Comparison of ENCODE assay signal across 9 cellular contexts in genomic region chr20:32110727-32111126, GRCh38. TPM values are rescaled to one million over a fixed set of nuclear protein-coding genes. Genes with fewer than 3 reads are reported as not detected.
DNase-seq lines count a peak whose midpoint lies in the region; ATAC-seq and TF ChIP-seq lines count a peak whose summit lies in the region.
"Had no signal": no experiment of that assay in that cellular context is flagged by ENCODE, and none has a peak within 500 bp of the region (broad histone marks: within the 10 kb centered on the region; RNA-seq: fewer than 3 reads in every experiment).

No MANE protein-coding gene starts in this region.

- H3K27ac Mint-ChIP-seq in activated CD4-positive, alpha-beta memory T cell treated with anti-CD3 and anti-CD28 coated beads, Interleukin-2, amount 10 ng/mL, durations not matched to agents 7 days and 5 days = peak overlapping the region; percentile 99

- POLR2A ChIA-PET in activated CD4-positive, alpha-beta memory T cell treated with anti-CD3 and anti-CD28 coated beads, Interleukin-2, amount 10 ng/mL, durations not matched to agents 7 days and 5 days (lab: Charles Lee) = interaction anchor here (1.8 kb wide), 1 partner anchor 8 kb away, joined by 6 read pairs; no protein-coding TSS in a partner anchor

- no peaks in the 10 kb centered on the region for H3K4me1 ChIP-seq in iPS DF 6.9 (ENCODE audit: control insufficient read depth, insufficient read depth, low read length)
- peaks cover 13% of the 10 kb centered on the region for H3K4me1 ChIP-seq in smooth muscle cell (ENCODE audit: low read depth)

- H2AFZ ChIP-seq in smooth muscle cell (ENCODE audit: low read depth) = no peak overlapping the region

- no CpG with 5 or more reads among the region's 3 CpGs for WGBS in iPS DF 6.9 (ENCODE audit: insufficient coverage, insufficient read length)
- 86% methylated on average over 3 of the region's 3 CpGs for WGBS in smooth muscle cell (ENCODE audit: low lambda C conversion rate)

- peak overlapping the region; percentile 99 for H3K4me2 ChIP-seq in smooth muscle cell

- H3F3A ChIP-seq in smooth muscle cell (ENCODE audit: low read depth) = peaks cover 10% of the 10 kb centered on the region

- peak overlapping the region; percentile 99 for H3K4me3 ChIP-seq in HL-60 (replicated peaks; ENCODE audit: insufficient read depth, low read length)
- peak overlapping the region; percentile 57; the same call in 1 of the 2 replicates for H3K4me3 ChIP-seq in iPS DF 6.9 (ENCODE audit: low read length)
- peak overlapping the region; percentile 78 for H3K4me3 ChIP-seq in smooth muscle cell

- TF ChIP-seq CTCF in HL-60 (IDR thresholded peaks at IDR 0.05; ENCODE audit: insufficient read depth, low read length) (no peak), smooth muscle cell (IDR thresholded peaks at IDR 0.05; ENCODE audit: borderline replicate concordance, insufficient read depth, poor library complexity, severe bottlenecking) (no peak)

- H3K4me3 Mint-ChIP-seq in activated CD4-positive, alpha-beta memory T cell treated with anti-CD3 and anti-CD28 coated beads, Interleukin-2, amount 10 ng/mL, durations not matched to agents 7 days and 5 days = peak overlapping the region; percentile 99

- peaks cover 61% of the 10 kb centered on the region for H3K79me2 ChIP-seq in smooth muscle cell (ENCODE audit: low read depth)

- H3K27me3 ChIP-seq in HL-60 (ENCODE audit: insufficient read depth, poor library complexity, severe bottlenecking) = no peaks in the 10 kb centered on the region
- H3K27me3 ChIP-seq in iPS DF 6.9 (ENCODE audit: control insufficient read depth, insufficient read depth, low read length) = no peaks in the 10 kb centered on the region
- H3K27me3 ChIP-seq in smooth muscle cell (ENCODE audit: low read depth) = peaks cover 5% of the 10 kb centered on the region

- peaks cover 39% of the 10 kb centered on the region for H3K4me1 Mint-ChIP-seq in activated CD4-positive, alpha-beta memory T cell treated with anti-CD3 and anti-CD28 coated beads, Interleukin-2, amount 10 ng/mL, durations not matched to agents 7 days and 5 days

- H3K36me3 ChIP-seq in iPS DF 6.9 (ENCODE audit: control insufficient read depth, insufficient read depth, low read length) = no peaks in the 10 kb centered on the region
- H3K36me3 ChIP-seq in smooth muscle cell (ENCODE audit: low read depth) = no peaks in the 10 kb centered on the region

- CTCF ChIA-PET in activated CD4-positive, alpha-beta memory T cell treated with anti-CD3 and anti-CD28 coated beads, Interleukin-2, amount 10 ng/mL, durations not matched to agents 7 days and 5 days (lab: Charles Lee) = no interaction called here

- H4K20me1 ChIP-seq in smooth muscle cell (ENCODE audit: low read depth) = peaks cover 46% of the 10 kb centered on the region

- DNase-seq in HL-60 (ENCODE audit: low read depth in 1 of 2, low spot score in 1 of 2) = no peak
- no peak for DNase-seq in activated CD4-positive, alpha-beta memory T cell treated with anti-CD3 and anti-CD28 coated beads, Interleukin-2, amount 10 ng/mL, durations not matched to agents 7 days and 5 days
- DNase-seq in iPS DF 6.9 (ENCODE audit: low read depth, low spot score) = no peak
- no peak for DNase-seq in smooth muscle cell (lab: John Stamatoyannopoulos, UW; ENCODE audit: unreplicated experiment)
- no peak for DNase-seq in COLO668 (lab: John Stamatoyannopoulos, UW; ENCODE audit: unreplicated experiment)
- DNase-seq in activated CD8-positive, alpha-beta memory T cell treated with anti-CD3 and anti-CD28 coated beads, Interleukin-2, amount 50 U/mL, for 48 hours = no peak
- DNase-seq in stimulated activated CD4-positive, alpha-beta T cell treated with anti-CD3 and anti-CD28 coated beads, Interleukin-4, amount 100 ng/mL, for 4 hours = no peak

- peaks cover 2% of the 10 kb centered on the region for H3K9me3 Mint-ChIP-seq in activated CD4-positive, alpha-beta memory T cell treated with anti-CD3 and anti-CD28 coated beads, Interleukin-2, amount 10 ng/mL, durations not matched to agents 7 days and 5 days

- H3K27ac ChIP-seq in HL-60 (replicated peaks) = peak overlapping the region; percentile 100
- H3K27ac ChIP-seq in iPS DF 6.9 (ENCODE audit: low read length) = no peak overlapping the region
- peak overlapping the region; percentile 98 for H3K27ac ChIP-seq in smooth muscle cell (ENCODE audit: low read depth)

- no peaks in the 10 kb centered on the region for H3K9me3 ChIP-seq in iPS DF 6.9 (ENCODE audit: control insufficient read depth, insufficient read depth, low read length)
- no peaks in the 10 kb centered on the region for H3K9me3 ChIP-seq in smooth muscle cell (replicated peaks; ENCODE audit: low read depth)

- ATAC-seq in GM18517 (IDR thresholded peaks at IDR 0.05; ENCODE audit: unreplicated experiment) = no peak

- H3K27me3 Mint-ChIP-seq in activated CD4-positive, alpha-beta memory T cell treated with anti-CD3 and anti-CD28 coated beads, Interleukin-2, amount 10 ng/mL, durations not matched to agents 7 days and 5 days = peaks cover 4% of the 10 kb centered on the region

- peak overlapping the region; percentile 99 for H3K9ac ChIP-seq in smooth muscle cell (ENCODE audit: low read depth)

- peaks cover 17% of the 10 kb centered on the region for H3K36me3 Mint-ChIP-seq in activated CD4-positive, alpha-beta memory T cell treated with anti-CD3 and anti-CD28 coated beads, Interleukin-2, amount 10 ng/mL, durations not matched to agents 7 days and 5 days (ENCODE audit: low read depth)

RNA-seq across cellular contexts. Expression of gene TM9SF4, which starts 1.2 kb away (rescaled TPM):
- 10 to 100 TPM; 37.6 to 38.6 TPM for total RNA-seq in activated CD4-positive, alpha-beta memory T cell treated with anti-CD3 and anti-CD28 coated beads, Interleukin-2, amount 10 ng/mL, durations not matched to agents 7 days and 5 days
- total RNA-seq in smooth muscle cell = 59.2 and 75.8 TPM in 2 replicates
- polyA plus RNA-seq in smooth muscle cell = 73.9 and 90.2 TPM in 2 replicates

RNA-seq across cellular contexts. Expression of gene HCK, which starts 58.7 kb away (rescaled TPM):
- under 1 TPM; 0.10 to 0.35 TPM for total RNA-seq in activated CD4-positive, alpha-beta memory T cell treated with anti-CD3 and anti-CD28 coated beads, Interleukin-2, amount 10 ng/mL, durations not matched to agents 7 days and 5 days
- total RNA-seq in smooth muscle cell = 2.0 and 2.5 TPM in 2 replicates
- 2.1 and 2.4 TPM in 2 replicates for polyA plus RNA-seq in smooth muscle cell
- total RNA-seq: RPMI7951 had no signal
